9 cellular contexts compared by ENCODE assay signal in the genomic region with DNA sequence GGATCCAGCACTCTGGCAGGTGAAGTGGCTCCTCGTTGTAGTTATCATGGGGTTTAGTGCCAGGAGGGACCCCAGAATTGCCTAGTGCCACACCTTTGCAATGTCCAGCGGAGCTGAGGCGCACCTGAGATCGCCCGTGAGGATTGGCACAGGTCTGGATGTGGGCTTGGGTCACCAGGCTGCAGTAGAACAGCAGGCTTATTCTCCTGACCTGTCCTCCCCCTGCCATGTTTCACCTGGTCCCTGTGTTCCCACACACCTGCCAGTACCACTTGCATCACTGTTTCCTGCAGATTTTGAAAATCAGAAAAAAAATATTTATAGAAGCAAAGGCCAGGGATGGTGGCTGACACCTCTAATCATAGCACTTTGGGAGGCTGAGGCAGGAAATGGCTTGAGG.
"Had no signal": no experiment of that assay in that cellular context is flagged by ENCODE, and none has a peak within 500 bp of the region (broad histone marks: within the 10 kb centered on the region; RNA-seq: fewer than 3 reads in every experiment).

No MANE protein-coding gene starts in this region.

- ATAC-seq: HCT116, K562 had no signal

- H3K4me3 ChIP-seq: GM23248, HAP-1, K562 had no signal

- H3K9me3 ChIP-seq: HAP-1 had no signal

- H3K4me1 ChIP-seq: HAP-1 had no signal

- H3K27ac ChIP-seq: GM23248, HL-60 had no signal

- DNase-seq: GM23248, GOT3, H7, HFFc6, IMR-90 had no signal
